9 cellular contexts compared by ENCODE assay signal in genomic region chr14:50062438-50063039, GRCh38. TPM values are rescaled to one million over a fixed set of nuclear protein-coding genes. Genes with fewer than 3 reads are reported as not detected.
DNase-seq lines count a peak whose midpoint lies in the region; ATAC-seq, FAIRE-seq and TF ChIP-seq lines count a peak whose summit lies in the region.
"Had no signal": no experiment of that assay in that cellular context is flagged by ENCODE, and none has a peak within 500 bp of the region (broad histone marks: within the 10 kb centered on the region; RNA-seq: fewer than 3 reads in every experiment).

No MANE protein-coding gene starts in this region.

- H3K27me3 ChIP-seq in effector memory CD4-positive, alpha-beta T cell (replicated peaks; ENCODE audit: control insufficient read depth, insufficient read depth, low read length, poor library complexity, severe bottlenecking): no peaks in the 10 kb centered on the region
- no peaks in the 10 kb centered on the region for H3K27me3 ChIP-seq in pancreas
- H3K27me3 ChIP-seq: heart right ventricle had no signal

- 84 to 87% methylated on average over 7 of the region's 7 CpGs for WGBS in pancreas, 2 donors

- peaks cover 58% of the 10 kb centered on the region for H3K4me1 ChIP-seq in effector memory CD4-positive, alpha-beta T cell (ENCODE audit: control insufficient read depth, insufficient read depth, low read length, poor library complexity, severe bottlenecking)
- H3K4me1 ChIP-seq in pancreas: peaks cover 0 to 29% (median 0%) of the 10 kb centered on the region in 3 donors

- H3K27ac ChIP-seq in effector memory CD4-positive, alpha-beta T cell (ENCODE audit: insufficient read depth, low read length, poor library complexity, severe bottlenecking): peak overlapping the region; percentile 95
- peak overlapping the region in 2 of 4 donors; percentile 69 to 75 for H3K27ac ChIP-seq in pancreas

- H3K4me3 ChIP-seq in effector memory CD4-positive, alpha-beta T cell (ENCODE audit: insufficient read depth, low read depth, low read length, poor library complexity, severe bottlenecking): peak overlapping the region; percentile 38
- H3K4me3 ChIP-seq in pancreas: no peak overlapping the region

- no peak for FAIRE-seq in pancreas (lab: Jason Lieb, UNC)
- no peak for FAIRE-seq in D721Med (lab: Jason Lieb, UNC)

- TF ChIP-seq CTCF in pancreas (IDR thresholded peaks at IDR 0.05): no peak
- TF ChIP-seq CTCF in D721Med (IDR thresholded peaks at IDR 0.05; ENCODE audit: insufficient read depth, missing control alignments): no peak

- no peaks in the 10 kb centered on the region for H3K9me3 ChIP-seq in effector memory CD4-positive, alpha-beta T cell (ENCODE audit: control insufficient read depth, low read length)
- no peaks in the 10 kb centered on the region for H3K9me3 ChIP-seq in pancreas
- H3K9me3 ChIP-seq: heart right ventricle had no signal

- intact Hi-C loops in pancreas (cut with DNase I): no loop called here

- peak; percentile 33 for ATAC-seq in GM19043 (IDR thresholded peaks at IDR 0.05; ENCODE audit: low read depth, unreplicated experiment)
- ATAC-seq in pancreas: peak; percentile 72 to 79 (median 74)
- no peak for ATAC-seq in HG03457 (IDR thresholded peaks at IDR 0.05; ENCODE audit: unreplicated experiment)
- no peak for ATAC-seq in HG02938 (IDR thresholded peaks at IDR 0.05; ENCODE audit: unreplicated experiment)

- no peaks in the 10 kb centered on the region for H3K36me3 ChIP-seq in effector memory CD4-positive, alpha-beta T cell (ENCODE audit: control insufficient read depth, insufficient read depth, low read length)
- no peaks in the 10 kb centered on the region for H3K36me3 ChIP-seq in pancreas
- H3K36me3 ChIP-seq: heart right ventricle had no signal

- DNase-seq in Kasumi-1 (lab: John Stamatoyannopoulos, UW): peak; percentile 56 to 76
- DNase-seq in activated CD4-positive, alpha-beta T cell treated with anti-CD3 and anti-CD28 coated beads for 48 hours: peak; percentile 83
- peak; percentile 70 to 80 (median 72) for DNase-seq in effector memory CD4-positive, alpha-beta T cell
- peak in 2 of 6 donors; percentile 42 to 67 for DNase-seq in pancreas
- no peak for DNase-seq in D721Med (ENCODE audit: insufficient read length, low spot score)
- DNase-seq: heart right ventricle had no signal

RNA-seq across cellular contexts. Expression of gene VCPKMT, which starts 53.8 kb away (rescaled TPM):
- total RNA-seq in pancreas: 1 to 10 TPM; 2.8 to 4.8 (median 3.0) TPM
- polyA plus RNA-seq in pancreas: 10 to 100 TPM; 12.2 to 13.3 TPM

Comparison
In these comparisons a context has a peak if more than half of its experiments do, and no peak if none do; other contexts are left out.
1. ATAC-seq: peak in GM19043 (single experiment) and pancreas (4 of 4); none in HG03457 (single experiment) and HG02938 (single experiment).